Comparison of ENCODE assay signal across 15 cellular contexts in genomic region chr20:63461364-63461763, GRCh38. TPM values are rescaled to one million over a fixed set of nuclear protein-coding genes. Genes with fewer than 3 reads are reported as not detected.
DNase-seq lines count a peak whose midpoint lies in the region; TF ChIP-seq lines count a peak whose summit lies in the region.
"Had no signal": no experiment of that assay in that cellular context is flagged by ENCODE, and none has a peak within 500 bp of the region (broad histone marks: within the 10 kb centered on the region; RNA-seq: fewer than 3 reads in every experiment).

No MANE protein-coding gene starts in this region.

- no peak for TF ChIP-seq CTCF in hepatocyte (IDR thresholded peaks at IDR 0.05; ENCODE audit: poor library complexity)

- H3K9me2 ChIP-seq in hepatocyte (replicated peaks; ENCODE audit: insufficient read depth): no peaks in the 10 kb centered on the region

- no peak overlapping the region for H2AFZ ChIP-seq in hepatocyte

- H3K9me3 ChIP-seq in hepatocyte (ENCODE audit: low read depth): no peaks in the 10 kb centered on the region
- H3K9me3 ChIP-seq: heart left ventricle, ovary, SJSA1, spleen had no signal

- H3K27me3 ChIP-seq in hepatocyte: peaks cover 20% of the 10 kb centered on the region
- H3K27me3 ChIP-seq: ovary had no signal

- no peaks in the 10 kb centered on the region for H4K20me1 ChIP-seq in hepatocyte (ENCODE audit: insufficient read depth, poor library complexity, severe bottlenecking)

- H3K4me2 ChIP-seq in hepatocyte: no peak overlapping the region

- no peaks in the 10 kb centered on the region for H3K4me1 ChIP-seq in hepatocyte (ENCODE audit: insufficient read depth)
- H3K4me1 ChIP-seq: SJSA1 had no signal

- H3K79me2 ChIP-seq in hepatocyte: no peaks in the 10 kb centered on the region

- H3K4me3 ChIP-seq in hepatocyte: no peak overlapping the region
- H3K4me3 ChIP-seq: heart left ventricle, ovary, SJSA1, spleen had no signal

- H3K36me3 ChIP-seq in hepatocyte (replicated peaks; ENCODE audit: insufficient read depth, low read depth): no peaks in the 10 kb centered on the region
- H3K36me3 ChIP-seq: heart left ventricle, ovary, SJSA1, spleen had no signal

- H3K27ac ChIP-seq in hepatocyte: no peak overlapping the region
- H3K27ac ChIP-seq: heart left ventricle, ovary, SJSA1, spleen had no signal

- WGBS in hepatocyte (ENCODE audit: low lambda C conversion rate, missing lambda C conversion rate): 24% methylated on average over 8 of the region's 10 CpGs

- DNase-seq in AG20443 (ENCODE audit: low spot score): peak; percentile 55
- peak; percentile 67 for DNase-seq in ELF-1 (ENCODE audit: low read depth, low spot score)
- DNase-seq in RPMI8226: peak; percentile 57
- DNase-seq in hepatocyte (ENCODE audit: low spot score): peak; percentile 59
- DNase-seq in NCI-H2029 (lab: John Stamatoyannopoulos, UW): no peak
- no peak for DNase-seq in NOMO-1 (lab: John Stamatoyannopoulos, UW; ENCODE audit: unreplicated experiment in 2 of 2)
- DNase-seq in CD1c-positive myeloid dendritic cell (ENCODE audit: extremely low spot score): no peak
- DNase-seq: heart left ventricle, KG1, NCI-H1694, NCI-H748 treated with DMSO at 0.1 percent for 48 hours, ovary, spleen had no signal

RNA-seq across cellular contexts. Expression of gene KCNQ2, which starts 11.1 kb away (rescaled TPM):
- total RNA-seq in hepatocyte: 2.9 and 3.5 TPM in 2 replicates
- polyA plus RNA-seq in hepatocyte: 4.3 and 5.4 TPM in 2 replicates
- total RNA-seq: CD4-positive, alpha-beta memory T cell; ovary; SJSA1 had no signal
- polyA plus RNA-seq: CD4-positive, alpha-beta memory T cell; heart left ventricle; ovary had no signal

RNA-seq across cellular contexts. Expression of gene EEF1A2, which starts 37.5 kb away (rescaled TPM):
- 18.5 and 23.5 TPM in 2 replicates for total RNA-seq in hepatocyte
- polyA plus RNA-seq in hepatocyte: 12.0 and 14.8 TPM in 2 replicates
- polyA plus RNA-seq: CD4-positive, alpha-beta memory T cell had no signal

RNA-seq across cellular contexts. Expression of gene PPDPF, which starts 59.2 kb away (rescaled TPM):
- total RNA-seq in hepatocyte: 47.6 and 55.1 TPM in 2 replicates
- 330 and 333 TPM in 2 replicates for polyA plus RNA-seq in hepatocyte

Comparison
In these comparisons a context has a peak if more than half of its experiments do, and no peak if none do; other contexts are left out.
1. DNase-seq: peak in AG20443 (single experiment), ELF-1 (single experiment), RPMI8226 (single experiment) and hepatocyte (single experiment); none in NCI-H2029 (single experiment), NOMO-1 (0 of 2) and CD1c-positive myeloid dendritic cell (single experiment).